In the genomic region with DNA sequence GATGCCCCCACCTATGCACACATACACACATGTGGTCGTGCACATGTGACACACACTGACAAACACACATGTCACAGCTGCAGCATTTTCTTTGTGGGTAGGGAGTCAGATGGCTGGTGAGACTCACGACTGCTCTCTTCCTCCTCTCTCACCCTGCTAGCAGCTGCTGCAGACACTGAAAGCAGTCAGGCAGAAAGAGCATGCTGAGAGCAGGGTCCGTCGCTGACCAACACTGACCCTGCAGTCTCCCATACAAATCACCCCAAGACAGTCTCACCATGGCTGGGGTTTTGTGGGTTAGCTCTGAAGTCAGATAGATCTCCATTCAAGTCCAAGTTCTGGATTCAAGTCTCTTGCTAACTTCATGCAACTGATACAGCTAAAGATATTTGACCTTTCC, we compare ENCODE assay signal across 15 cellular contexts.
"Had no signal": no experiment of that assay in that cellular context is flagged by ENCODE, and none has a peak within 500 bp of the region (broad histone marks: within the 10 kb centered on the region; RNA-seq: fewer than 3 reads in every experiment).

No MANE protein-coding gene starts in this region.

- H3K79me2 ChIP-seq: hepatocyte had no signal

- H3K9me3 ChIP-seq: ovary, tibial artery, upper lobe of left lung, uterus had no signal

- H3K27me3 ChIP-seq: foreskin keratinocyte, hepatocyte, ovary, tibial artery, upper lobe of left lung, uterus had no signal

- H3K4me2 ChIP-seq: hepatocyte had no signal

- H3K4me1 ChIP-seq: foreskin keratinocyte, tibial artery, upper lobe of left lung, uterus had no signal

- H3K36me3 ChIP-seq: ovary, tibial artery, upper lobe of left lung, uterus had no signal

- H2AFZ ChIP-seq: hepatocyte had no signal

- H3K27ac ChIP-seq: coronary artery, foreskin keratinocyte, hepatocyte, ovary, tibial artery, upper lobe of left lung, uterus had no signal

- H3K4me3 ChIP-seq: coronary artery, hepatocyte, ovary, tibial artery, upper lobe of left lung, uterus had no signal

- DNase-seq: effector CD4-positive, alpha-beta T cell; endodermal cell; erythroblast; foreskin keratinocyte; kidney; mammary epithelial cell; naive thymus-derived CD8-positive, alpha-beta T cell; ovary; right cardiac atrium; stimulated activated CD4-positive, alpha-beta T cell treated with anti-CD3 and anti-CD28 coated beads, Interleukin-4, amount 100 ng/mL, for 1 hour; tibial artery; upper lobe of left lung; uterus had no signal
